8 cellular contexts compared by ENCODE assay signal in genomic region chr7:99143853-99144672, GRCh38. TPM values are rescaled to one million over a fixed set of nuclear protein-coding genes. Genes with fewer than 3 reads are reported as not detected.
A peak's percentile ranks its signal among the peaks of the same experiment; 100 is the strongest.
DNase-seq lines count a peak whose midpoint lies in the region; ATAC-seq and TF ChIP-seq lines count a peak whose summit lies in the region.

Gene SMURF1, minus strand, starts transcription at chr7:99144108. Its CDS starts 328 bp downstream, at chr7:99143780.

- H3K4me1 Mint-ChIP-seq in activated T-cell treated with anti-CD3 and anti-CD28 coated beads, Interleukin-2, amount 50 U/mL, for 24 hours (ENCODE audit: low read depth) = peaks cover 40% of the 10 kb centered on the region

- H3K27me3 Mint-ChIP-seq in activated T-cell treated with anti-CD3 and anti-CD28 coated beads, Interleukin-2, amount 50 U/mL, for 24 hours = peaks cover 5% of the 10 kb centered on the region

- peak; percentile 82 for ATAC-seq in HG03354 (IDR thresholded peaks at IDR 0.05; ENCODE audit: poor library complexity, severe bottlenecking, unreplicated experiment)

- peak within 1 kb of the TSS; percentile 82 to 94 (median 90) for H3K4me3 ChIP-seq in BLaER1 treated with 17β-estradiol and CSF1 and Interleukin-3, amounts not matched to agents 10 nM and 100 nM
- H3K4me3 ChIP-seq in esophagus (ENCODE audit: low read depth in 1 of 2, low read length in 2 of 2) (peak within 1 kb of the TSS; percentile 62 to 90), mucosa of stomach (ENCODE audit: low read length) (peak within 1 kb of the TSS; percentile 51)

- H3K36me3 ChIP-seq in BLaER1 treated with 17β-estradiol and CSF1 and Interleukin-3, amounts not matched to agents 10 nM and 100 nM = peaks cover 0 to 20% (median 11%) of the 10 kb centered on the region in 11 experiments; a peak in 12 of 22 replicates
- H3K36me3 ChIP-seq in esophagus (ENCODE audit: control insufficient read depth in 2 of 2, insufficient read depth in 2 of 2, low read length in 1 of 2) (no peaks in the 10 kb centered on the region), mucosa of stomach (ENCODE audit: control insufficient read depth, insufficient read depth, low read length) (no peaks in the 10 kb centered on the region)

- H3K36me3 Mint-ChIP-seq in activated T-cell treated with anti-CD3 and anti-CD28 coated beads, Interleukin-2, amount 50 U/mL, for 24 hours (ENCODE audit: low read depth) = peaks cover 12% of the 10 kb centered on the region

- peaks cover 26 to 40% (median 33%) of the 10 kb centered on the region in 11 experiments; a peak in 20 of 22 replicates for H4K20me1 ChIP-seq in BLaER1 treated with 17β-estradiol and CSF1 and Interleukin-3, amounts not matched to agents 10 nM and 100 nM

- H3K27ac Mint-ChIP-seq in activated T-cell treated with anti-CD3 and anti-CD28 coated beads, Interleukin-2, amount 50 U/mL, for 24 hours = peak within 1 kb of the TSS; percentile 93

- peak within 1 kb of the TSS; percentile 97 to 100 (median 99) for H3K9ac ChIP-seq in BLaER1 treated with 17β-estradiol and CSF1 and Interleukin-3, amounts not matched to agents 10 nM and 100 nM
- H3K9ac ChIP-seq in mucosa of stomach (ENCODE audit: low read length) = peak within 1 kb of the TSS; percentile 82

- peak within 1 kb of the TSS; percentile 74 to 93 (median 85) for H3K4me2 ChIP-seq in BLaER1 treated with 17β-estradiol and CSF1 and Interleukin-3, amounts not matched to agents 10 nM and 100 nM

- peaks cover 27 to 46% (median 42%) of the 10 kb centered on the region in 10 experiments for H3K4me1 ChIP-seq in BLaER1 treated with 17β-estradiol and CSF1 and Interleukin-3, amounts not matched to agents 10 nM and 100 nM
- no peaks in the 10 kb centered on the region for H3K4me1 ChIP-seq in esophagus (ENCODE audit: control insufficient read depth in 2 of 2, insufficient read depth in 2 of 2, low read length in 1 of 2)
- H3K4me1 ChIP-seq in mucosa of stomach (ENCODE audit: control insufficient read depth, insufficient read depth, low read length) = peaks cover 12% of the 10 kb centered on the region

- 0 to 1% methylated on average over 20 to 94 of the region's 94 CpGs for WGBS in esophagus, 2 donors

- H3K27ac ChIP-seq in BLaER1 treated with 17β-estradiol and CSF1 and Interleukin-3, amounts not matched to agents 10 nM and 100 nM = peak within 1 kb of the TSS; percentile 91 to 99 (median 98)
- peak within 1 kb of the TSS; percentile 99 for H3K27ac ChIP-seq in esophagus (ENCODE audit: low read depth in 2 of 2, low read length in 1 of 2)

- peaks cover 0 to 8% (median 0%) of the 10 kb centered on the region in 11 experiments; a peak in 3 of 22 replicates for H3K9me3 ChIP-seq in BLaER1 treated with 17β-estradiol and CSF1 and Interleukin-3, amounts not matched to agents 10 nM and 100 nM (replicated peaks in 1 of 11)
- H3K9me3 ChIP-seq in esophagus (ENCODE audit: control insufficient read depth in 2 of 2, insufficient read depth in 1 of 2, low read depth in 1 of 2, low read length in 1 of 2) = no peaks in the 10 kb centered on the region
- no peaks in the 10 kb centered on the region for H3K9me3 ChIP-seq in mucosa of stomach (ENCODE audit: control insufficient read depth, low read length)

- H3K9me3 Mint-ChIP-seq in activated T-cell treated with anti-CD3 and anti-CD28 coated beads, Interleukin-2, amount 50 U/mL, for 24 hours = no peaks in the 10 kb centered on the region

- TF ChIP-seq POLR2A in GM19099 (IDR thresholded peaks at IDR 0.05; ENCODE audit: extremely low read depth, insufficient read length, low read depth) = peak; percentile 88

- H3K27me3 ChIP-seq in BLaER1 treated with 17β-estradiol and CSF1 and Interleukin-3, amounts not matched to agents 10 nM and 100 nM = no peaks in the 10 kb centered on the region
- no peaks in the 10 kb centered on the region for H3K27me3 ChIP-seq in esophagus (ENCODE audit: control insufficient read depth in 1 of 2, insufficient read depth in 2 of 2, low read length in 2 of 2)
- no peaks in the 10 kb centered on the region for H3K27me3 ChIP-seq in mucosa of stomach (ENCODE audit: control insufficient read depth, insufficient read depth, low read length)

- peak; percentile 78 for DNase-seq in NOMO-1 treated with dmso at 0.1 percent for 144 hours (lab: John Stamatoyannopoulos, UW; ENCODE audit: unreplicated experiment)
- DNase-seq in activated T-cell treated with anti-CD3 and anti-CD28 coated beads, Interleukin-2, amount 50 U/mL, for 24 hours = peak; percentile 83
- peak; percentile 74 for DNase-seq in stimulated activated CD8-positive, alpha-beta memory T cell treated with anti-CD3 and anti-CD28 coated beads, Interleukin-4, amount 100 ng/mL, for 48 hours

- peak within 1 kb of the TSS; percentile 88 for H3K4me3 Mint-ChIP-seq in activated T-cell treated with anti-CD3 and anti-CD28 coated beads, Interleukin-2, amount 50 U/mL, for 24 hours

RNA-seq across cellular contexts. Expression of gene SMURF1, which starts in this region (rescaled TPM):
- 10 to 100 TPM; 11.7 to 12.9 TPM for polyA plus RNA-seq in esophagus

Comparison
In these comparisons a context has a peak if more than half of its experiments do, and no peak if none do; other contexts are left out.
1. Peak in every context shown above with its lines: DNase-seq, ATAC-seq, H3K4me3 ChIP-seq and H3K27ac ChIP-seq.